Comparison of ENCODE assay signal across 1 cellular context in the genomic region with DNA sequence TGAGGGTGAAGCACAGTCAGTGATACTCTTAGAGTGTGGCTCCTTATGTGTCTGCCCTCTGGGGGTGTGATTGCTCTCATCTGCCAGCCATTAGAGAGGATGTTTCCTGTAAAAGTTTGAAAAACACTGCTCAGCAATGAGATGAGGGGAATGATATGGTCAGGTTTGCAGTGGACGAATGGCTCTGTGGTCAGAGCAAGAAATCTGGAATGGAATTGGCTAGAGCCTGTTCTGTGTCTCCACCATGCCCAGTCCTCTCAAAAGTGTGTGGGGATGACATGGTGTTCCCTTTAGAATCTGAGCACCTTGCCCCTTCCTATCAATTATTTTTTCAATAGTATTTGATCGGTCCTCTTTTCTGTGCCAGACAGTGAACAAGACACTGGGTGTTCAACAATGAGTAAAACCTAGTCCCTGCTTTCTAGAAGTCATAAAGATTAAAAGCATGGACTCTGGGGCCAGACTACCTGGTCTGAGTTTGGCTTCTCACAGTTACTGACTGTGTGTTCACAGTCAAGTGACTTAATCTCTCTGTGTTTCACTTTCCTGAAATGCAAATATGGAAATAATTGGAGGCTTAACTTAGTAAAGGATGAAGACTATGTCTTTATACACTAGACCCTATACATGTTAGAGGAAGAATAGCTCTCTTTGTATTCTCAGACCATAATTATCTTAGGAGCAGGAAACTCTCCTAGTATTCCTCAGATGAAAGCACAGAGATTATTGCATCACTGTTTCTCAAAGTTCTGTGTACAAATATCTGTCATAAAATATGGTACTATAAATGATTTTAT.
TF ChIP-seq lines count a peak whose summit lies in the region.

No MANE protein-coding gene starts in this region.

TF ChIP-seq in HepG2, 621 proteins besides CTCF, POLR2A, EP300 and RAD21 (continued from another document and continues in another):
- TF ChIP-seq, protein P1, sequence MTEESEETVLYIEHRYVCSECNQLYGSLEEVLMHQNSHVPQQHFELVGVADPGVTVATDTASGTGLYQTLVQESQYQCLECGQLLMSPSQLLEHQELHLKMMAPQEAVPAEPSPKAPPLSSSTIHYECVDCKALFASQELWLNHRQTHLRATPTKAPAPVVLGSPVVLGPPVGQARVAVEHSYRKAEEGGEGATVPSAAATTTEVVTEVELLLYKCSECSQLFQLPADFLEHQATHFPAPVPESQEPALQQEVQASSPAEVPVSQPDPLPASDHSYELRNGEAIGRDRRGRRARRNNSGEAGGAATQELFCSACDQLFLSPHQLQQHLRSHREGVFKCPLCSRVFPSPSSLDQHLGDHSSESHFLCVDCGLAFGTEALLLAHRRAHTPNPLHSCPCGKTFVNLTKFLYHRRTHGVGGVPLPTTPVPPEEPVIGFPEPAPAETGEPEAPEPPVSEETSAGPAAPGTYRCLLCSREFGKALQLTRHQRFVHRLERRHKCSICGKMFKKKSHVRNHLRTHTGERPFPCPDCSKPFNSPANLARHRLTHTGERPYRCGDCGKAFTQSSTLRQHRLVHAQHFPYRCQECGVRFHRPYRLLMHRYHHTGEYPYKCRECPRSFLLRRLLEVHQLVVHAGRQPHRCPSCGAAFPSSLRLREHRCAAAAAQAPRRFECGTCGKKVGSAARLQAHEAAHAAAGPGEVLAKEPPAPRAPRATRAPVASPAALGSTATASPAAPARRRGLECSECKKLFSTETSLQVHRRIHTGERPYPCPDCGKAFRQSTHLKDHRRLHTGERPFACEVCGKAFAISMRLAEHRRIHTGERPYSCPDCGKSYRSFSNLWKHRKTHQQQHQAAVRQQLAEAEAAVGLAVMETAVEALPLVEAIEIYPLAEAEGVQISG (CRISPR knock-in tag; IDR thresholded peaks at IDR 0.05) = no peak
- TF ChIP-seq, protein P2, sequence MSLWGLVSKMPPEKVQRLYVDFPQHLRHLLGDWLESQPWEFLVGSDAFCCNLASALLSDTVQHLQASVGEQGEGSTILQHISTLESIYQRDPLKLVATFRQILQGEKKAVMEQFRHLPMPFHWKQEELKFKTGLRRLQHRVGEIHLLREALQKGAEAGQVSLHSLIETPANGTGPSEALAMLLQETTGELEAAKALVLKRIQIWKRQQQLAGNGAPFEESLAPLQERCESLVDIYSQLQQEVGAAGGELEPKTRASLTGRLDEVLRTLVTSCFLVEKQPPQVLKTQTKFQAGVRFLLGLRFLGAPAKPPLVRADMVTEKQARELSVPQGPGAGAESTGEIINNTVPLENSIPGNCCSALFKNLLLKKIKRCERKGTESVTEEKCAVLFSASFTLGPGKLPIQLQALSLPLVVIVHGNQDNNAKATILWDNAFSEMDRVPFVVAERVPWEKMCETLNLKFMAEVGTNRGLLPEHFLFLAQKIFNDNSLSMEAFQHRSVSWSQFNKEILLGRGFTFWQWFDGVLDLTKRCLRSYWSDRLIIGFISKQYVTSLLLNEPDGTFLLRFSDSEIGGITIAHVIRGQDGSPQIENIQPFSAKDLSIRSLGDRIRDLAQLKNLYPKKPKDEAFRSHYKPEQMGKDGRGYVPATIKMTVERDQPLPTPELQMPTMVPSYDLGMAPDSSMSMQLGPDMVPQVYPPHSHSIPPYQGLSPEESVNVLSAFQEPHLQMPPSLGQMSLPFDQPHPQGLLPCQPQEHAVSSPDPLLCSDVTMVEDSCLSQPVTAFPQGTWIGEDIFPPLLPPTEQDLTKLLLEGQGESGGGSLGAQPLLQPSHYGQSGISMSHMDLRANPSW (CRISPR knock-in tag; IDR thresholded peaks at IDR 0.05; ENCODE audit: borderline replicate concordance) = no peak
- TF ChIP-seq KAT7 (CRISPR knock-in tag; IDR thresholded peaks at IDR 0.05; ENCODE audit: borderline replicate concordance) (no peak), MATR3 (CRISPR knock-in tag; IDR thresholded peaks at IDR 0.05) (no peak), ZNF572 (CRISPR knock-in tag; IDR thresholded peaks at IDR 0.05) (no peak), SATB2 (CRISPR knock-in tag; IDR thresholded peaks at IDR 0.05) (peak; percentile 28; the same call in 1 of the 2 replicates), ZSCAN12 (CRISPR knock-in tag; IDR thresholded peaks at IDR 0.05) (no peak), ZNF564 (CRISPR knock-in tag; IDR thresholded peaks at IDR 0.05) (no peak), CEBPG (CRISPR knock-in tag; IDR thresholded peaks at IDR 0.05) (peak; percentile 92), ZNF343 (CRISPR knock-in tag; IDR thresholded peaks at IDR 0.05) (no peak), ZNF570 (CRISPR knock-in tag; IDR thresholded peaks at IDR 0.05; ENCODE audit: borderline replicate concordance) (no peak), ZFP62 (CRISPR knock-in tag; IDR thresholded peaks at IDR 0.05) (no peak), PLRG1 (conservative IDR thresholded peaks at IDR 0.05) (no peak), GLI4 (CRISPR knock-in tag; IDR thresholded peaks at IDR 0.05; ENCODE audit: borderline replicate concordance) (no peak), ISL2 (CRISPR knock-in tag; IDR thresholded peaks at IDR 0.05) (peak; percentile 62; the same call in 1 of the 2 replicates), SRSF1 (optimal IDR thresholded peaks at IDR 0.05; ENCODE audit: low read depth, low read length) (no peak), REPIN1 (CRISPR knock-in tag; IDR thresholded peaks at IDR 0.05; ENCODE audit: borderline replicate concordance, low read depth) (no peak)
- TF ChIP-seq, protein P3, sequence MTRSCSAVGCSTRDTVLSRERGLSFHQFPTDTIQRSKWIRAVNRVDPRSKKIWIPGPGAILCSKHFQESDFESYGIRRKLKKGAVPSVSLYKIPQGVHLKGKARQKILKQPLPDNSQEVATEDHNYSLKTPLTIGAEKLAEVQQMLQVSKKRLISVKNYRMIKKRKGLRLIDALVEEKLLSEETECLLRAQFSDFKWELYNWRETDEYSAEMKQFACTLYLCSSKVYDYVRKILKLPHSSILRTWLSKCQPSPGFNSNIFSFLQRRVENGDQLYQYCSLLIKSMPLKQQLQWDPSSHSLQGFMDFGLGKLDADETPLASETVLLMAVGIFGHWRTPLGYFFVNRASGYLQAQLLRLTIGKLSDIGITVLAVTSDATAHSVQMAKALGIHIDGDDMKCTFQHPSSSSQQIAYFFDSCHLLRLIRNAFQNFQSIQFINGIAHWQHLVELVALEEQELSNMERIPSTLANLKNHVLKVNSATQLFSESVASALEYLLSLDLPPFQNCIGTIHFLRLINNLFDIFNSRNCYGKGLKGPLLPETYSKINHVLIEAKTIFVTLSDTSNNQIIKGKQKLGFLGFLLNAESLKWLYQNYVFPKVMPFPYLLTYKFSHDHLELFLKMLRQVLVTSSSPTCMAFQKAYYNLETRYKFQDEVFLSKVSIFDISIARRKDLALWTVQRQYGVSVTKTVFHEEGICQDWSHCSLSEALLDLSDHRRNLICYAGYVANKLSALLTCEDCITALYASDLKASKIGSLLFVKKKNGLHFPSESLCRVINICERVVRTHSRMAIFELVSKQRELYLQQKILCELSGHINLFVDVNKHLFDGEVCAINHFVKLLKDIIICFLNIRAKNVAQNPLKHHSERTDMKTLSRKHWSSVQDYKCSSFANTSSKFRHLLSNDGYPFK (CRISPR knock-in tag; IDR thresholded peaks at IDR 0.05; ENCODE audit: borderline replicate concordance) = no peak
- TF ChIP-seq, protein P4, sequence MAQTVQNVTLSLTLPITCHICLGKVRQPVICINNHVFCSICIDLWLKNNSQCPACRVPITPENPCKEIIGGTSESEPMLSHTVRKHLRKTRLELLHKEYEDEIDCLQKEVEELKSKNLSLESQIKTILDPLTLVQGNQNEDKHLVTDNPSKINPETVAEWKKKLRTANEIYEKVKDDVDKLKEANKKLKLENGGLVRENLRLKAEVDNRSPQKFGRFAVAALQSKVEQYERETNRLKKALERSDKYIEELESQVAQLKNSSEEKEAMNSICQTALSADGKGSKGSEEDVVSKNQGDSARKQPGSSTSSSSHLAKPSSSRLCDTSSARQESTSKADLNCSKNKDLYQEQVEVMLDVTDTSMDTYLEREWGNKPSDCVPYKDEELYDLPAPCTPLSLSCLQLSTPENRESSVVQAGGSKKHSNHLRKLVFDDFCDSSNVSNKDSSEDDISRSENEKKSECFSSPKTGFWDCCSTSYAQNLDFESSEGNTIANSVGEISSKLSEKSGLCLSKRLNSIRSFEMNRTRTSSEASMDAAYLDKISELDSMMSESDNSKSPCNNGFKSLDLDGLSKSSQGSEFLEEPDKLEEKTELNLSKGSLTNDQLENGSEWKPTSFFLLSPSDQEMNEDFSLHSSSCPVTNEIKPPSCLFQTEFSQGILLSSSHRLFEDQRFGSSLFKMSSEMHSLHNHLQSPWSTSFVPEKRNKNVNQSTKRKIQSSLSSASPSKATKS (CRISPR knock-in tag; IDR thresholded peaks at IDR 0.05) = no peak
- TF ChIP-seq, protein P5, sequence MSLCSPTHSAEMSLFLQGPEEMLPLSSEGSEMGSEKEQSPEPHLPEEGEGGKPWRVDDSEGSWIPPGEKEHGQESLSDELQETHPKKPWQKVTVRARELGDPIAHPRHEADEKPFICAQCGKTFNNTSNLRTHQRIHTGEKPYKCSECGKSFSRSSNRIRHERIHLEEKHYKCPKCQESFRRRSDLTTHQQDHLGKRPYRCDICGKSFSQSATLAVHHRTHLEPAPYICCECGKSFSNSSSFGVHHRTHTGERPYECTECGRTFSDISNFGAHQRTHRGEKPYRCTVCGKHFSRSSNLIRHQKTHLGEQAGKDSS (CRISPR knock-in tag; IDR thresholded peaks at IDR 0.05; ENCODE audit: borderline replicate concordance, low read depth) = no peak
- TF ChIP-seq, protein P6, sequence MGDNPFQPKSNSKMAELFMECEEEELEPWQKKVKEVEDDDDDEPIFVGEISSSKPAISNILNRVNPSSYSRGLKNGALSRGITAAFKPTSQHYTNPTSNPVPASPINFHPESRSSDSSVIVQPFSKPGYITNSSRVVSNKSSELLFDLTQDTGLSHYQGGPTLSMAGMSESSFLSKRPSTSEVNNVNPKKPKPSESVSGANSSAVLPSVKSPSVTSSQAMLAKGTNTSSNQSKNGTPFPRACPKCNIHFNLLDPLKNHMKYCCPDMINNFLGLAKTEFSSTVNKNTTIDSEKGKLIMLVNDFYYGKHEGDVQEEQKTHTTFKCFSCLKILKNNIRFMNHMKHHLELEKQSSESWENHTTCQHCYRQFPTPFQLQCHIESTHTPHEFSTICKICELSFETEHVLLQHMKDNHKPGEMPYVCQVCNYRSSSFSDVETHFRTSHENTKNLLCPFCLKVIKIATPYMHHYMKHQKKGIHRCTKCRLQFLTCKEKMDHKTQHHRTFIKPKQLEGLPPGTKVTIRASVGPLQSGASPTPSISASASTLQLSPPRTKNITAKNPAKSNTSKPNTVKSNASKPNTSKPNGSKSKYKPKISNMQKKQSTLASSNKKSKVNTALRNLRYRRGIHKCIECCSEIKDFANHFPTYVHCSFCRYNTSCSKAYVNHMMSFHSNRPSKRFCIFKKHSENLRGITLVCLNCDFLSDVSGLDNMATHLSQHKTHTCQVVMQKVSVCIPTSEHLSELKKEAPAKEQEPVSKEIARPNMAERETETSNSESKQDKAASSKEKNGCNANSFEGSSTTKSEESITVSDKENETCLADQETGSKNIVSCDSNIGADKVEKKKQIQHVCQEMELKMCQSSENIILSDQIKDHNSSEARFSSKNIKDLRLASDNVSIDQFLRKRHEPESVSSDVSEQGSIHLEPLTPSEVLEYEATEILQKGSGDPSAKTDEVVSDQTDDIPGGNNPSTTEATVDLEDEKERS (CRISPR knock-in tag; IDR thresholded peaks at IDR 0.05) = 0 out of 2 replicates have a peak, but pooled peaks have one; percentile 33
- TF ChIP-seq, protein P7, sequence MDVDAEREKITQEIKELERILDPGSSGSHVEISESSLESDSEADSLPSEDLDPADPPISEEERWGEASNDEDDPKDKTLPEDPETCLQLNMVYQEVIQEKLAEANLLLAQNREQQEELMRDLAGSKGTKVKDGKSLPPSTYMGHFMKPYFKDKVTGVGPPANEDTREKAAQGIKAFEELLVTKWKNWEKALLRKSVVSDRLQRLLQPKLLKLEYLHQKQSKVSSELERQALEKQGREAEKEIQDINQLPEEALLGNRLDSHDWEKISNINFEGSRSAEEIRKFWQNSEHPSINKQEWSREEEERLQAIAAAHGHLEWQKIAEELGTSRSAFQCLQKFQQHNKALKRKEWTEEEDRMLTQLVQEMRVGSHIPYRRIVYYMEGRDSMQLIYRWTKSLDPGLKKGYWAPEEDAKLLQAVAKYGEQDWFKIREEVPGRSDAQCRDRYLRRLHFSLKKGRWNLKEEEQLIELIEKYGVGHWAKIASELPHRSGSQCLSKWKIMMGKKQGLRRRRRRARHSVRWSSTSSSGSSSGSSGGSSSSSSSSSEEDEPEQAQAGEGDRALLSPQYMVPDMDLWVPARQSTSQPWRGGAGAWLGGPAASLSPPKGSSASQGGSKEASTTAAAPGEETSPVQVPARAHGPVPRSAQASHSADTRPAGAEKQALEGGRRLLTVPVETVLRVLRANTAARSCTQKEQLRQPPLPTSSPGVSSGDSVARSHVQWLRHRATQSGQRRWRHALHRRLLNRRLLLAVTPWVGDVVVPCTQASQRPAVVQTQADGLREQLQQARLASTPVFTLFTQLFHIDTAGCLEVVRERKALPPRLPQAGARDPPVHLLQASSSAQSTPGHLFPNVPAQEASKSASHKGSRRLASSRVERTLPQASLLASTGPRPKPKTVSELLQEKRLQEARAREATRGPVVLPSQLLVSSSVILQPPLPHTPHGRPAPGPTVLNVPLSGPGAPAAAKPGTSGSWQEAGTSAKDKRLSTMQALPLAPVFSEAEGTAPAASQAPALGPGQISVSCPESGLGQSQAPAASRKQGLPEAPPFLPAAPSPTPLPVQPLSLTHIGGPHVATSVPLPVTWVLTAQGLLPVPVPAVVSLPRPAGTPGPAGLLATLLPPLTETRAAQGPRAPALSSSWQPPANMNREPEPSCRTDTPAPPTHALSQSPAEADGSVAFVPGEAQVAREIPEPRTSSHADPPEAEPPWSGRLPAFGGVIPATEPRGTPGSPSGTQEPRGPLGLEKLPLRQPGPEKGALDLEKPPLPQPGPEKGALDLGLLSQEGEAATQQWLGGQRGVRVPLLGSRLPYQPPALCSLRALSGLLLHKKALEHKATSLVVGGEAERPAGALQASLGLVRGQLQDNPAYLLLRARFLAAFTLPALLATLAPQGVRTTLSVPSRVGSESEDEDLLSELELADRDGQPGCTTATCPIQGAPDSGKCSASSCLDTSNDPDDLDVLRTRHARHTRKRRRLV (CRISPR knock-in tag; IDR thresholded peaks at IDR 0.05) = no peak
- TF ChIP-seq, protein P8, sequence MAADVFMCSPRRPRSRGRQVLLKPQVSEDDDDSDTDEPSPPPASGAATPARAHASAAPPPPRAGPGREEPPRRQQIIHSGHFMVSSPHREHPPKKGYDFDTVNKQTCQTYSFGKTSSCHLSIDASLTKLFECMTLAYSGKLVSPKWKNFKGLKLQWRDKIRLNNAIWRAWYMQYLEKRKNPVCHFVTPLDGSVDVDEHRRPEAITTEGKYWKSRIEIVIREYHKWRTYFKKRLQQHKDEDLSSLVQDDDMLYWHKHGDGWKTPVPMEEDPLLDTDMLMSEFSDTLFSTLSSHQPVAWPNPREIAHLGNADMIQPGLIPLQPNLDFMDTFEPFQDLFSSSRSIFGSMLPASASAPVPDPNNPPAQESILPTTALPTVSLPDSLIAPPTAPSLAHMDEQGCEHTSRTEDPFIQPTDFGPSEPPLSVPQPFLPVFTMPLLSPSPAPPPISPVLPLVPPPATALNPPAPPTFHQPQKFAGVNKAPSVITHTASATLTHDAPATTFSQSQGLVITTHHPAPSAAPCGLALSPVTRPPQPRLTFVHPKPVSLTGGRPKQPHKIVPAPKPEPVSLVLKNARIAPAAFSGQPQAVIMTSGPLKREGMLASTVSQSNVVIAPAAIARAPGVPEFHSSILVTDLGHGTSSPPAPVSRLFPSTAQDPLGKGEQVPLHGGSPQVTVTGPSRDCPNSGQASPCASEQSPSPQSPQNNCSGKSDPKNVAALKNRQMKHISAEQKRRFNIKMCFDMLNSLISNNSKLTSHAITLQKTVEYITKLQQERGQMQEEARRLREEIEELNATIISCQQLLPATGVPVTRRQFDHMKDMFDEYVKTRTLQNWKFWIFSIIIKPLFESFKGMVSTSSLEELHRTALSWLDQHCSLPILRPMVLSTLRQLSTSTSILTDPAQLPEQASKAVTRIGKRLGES (CRISPR knock-in tag; IDR thresholded peaks at IDR 0.05; ENCODE audit: borderline replicate concordance) = 0 out of 2 replicates have a peak, but pooled peaks have one; percentile 32
- TF ChIP-seq, protein P9, sequence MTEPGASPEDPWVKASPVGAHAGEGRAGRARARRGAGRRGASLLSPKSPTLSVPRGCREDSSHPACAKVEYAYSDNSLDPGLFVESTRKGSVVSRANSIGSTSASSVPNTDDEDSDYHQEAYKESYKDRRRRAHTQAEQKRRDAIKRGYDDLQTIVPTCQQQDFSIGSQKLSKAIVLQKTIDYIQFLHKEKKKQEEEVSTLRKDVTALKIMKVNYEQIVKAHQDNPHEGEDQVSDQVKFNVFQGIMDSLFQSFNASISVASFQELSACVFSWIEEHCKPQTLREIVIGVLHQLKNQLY (CRISPR knock-in tag; IDR thresholded peaks at IDR 0.05) = no peak
